ENCODE assay signal across 13 cellular contexts in genomic region chrX:26651755-26652154, GRCh38.
A peak's percentile ranks its signal among the peaks of the same experiment; 100 is the strongest.
DNase-seq lines count a peak whose midpoint lies in the region; ATAC-seq and TF ChIP-seq lines count a peak whose summit lies in the region.
"Had no signal": no experiment of that assay in that cellular context is flagged by ENCODE, and none has a peak within 500 bp of the region (broad histone marks: within the 10 kb centered on the region; RNA-seq: fewer than 3 reads in every experiment).

No MANE protein-coding gene starts in this region.

- H3K27me3 ChIP-seq in Karpas-422 (ENCODE audit: low read length) = no peaks in the 10 kb centered on the region

- H3K36me3 ChIP-seq in Karpas-422 (ENCODE audit: insufficient read depth, low read length) = no peaks in the 10 kb centered on the region

- no peak for ATAC-seq in HG03565 (IDR thresholded peaks at IDR 0.05; ENCODE audit: unreplicated experiment)
- ATAC-seq in GM21737 (IDR thresholded peaks at IDR 0.05; ENCODE audit: unreplicated experiment) = no peak
- ATAC-seq: mucosa of descending colon had no signal

- peaks cover 6% of the 10 kb centered on the region for H3K4me1 ChIP-seq in Karpas-422 (ENCODE audit: low read length)

- H3K9ac ChIP-seq in Karpas-422 (ENCODE audit: low read length) = no peak overlapping the region

- TF ChIP-seq CTCF in VCaP (conservative IDR thresholded peaks at IDR 0.05) = peak; percentile 44

- no peak overlapping the region for H2AFZ ChIP-seq in Karpas-422 (ENCODE audit: low read length)

- H3K79me2 ChIP-seq in Karpas-422 (ENCODE audit: low read length) = no peaks in the 10 kb centered on the region

- H3K4me2 ChIP-seq in Karpas-422 (ENCODE audit: low read depth, low read length, poor library complexity, severe bottlenecking) = no peak overlapping the region

- H3K4me3 ChIP-seq in Karpas-422 (ENCODE audit: low read length) = no peak overlapping the region
- H3K4me3 ChIP-seq: mucosa of descending colon had no signal

- peaks cover 4% of the 10 kb centered on the region; the same call in 1 of the 2 replicates for H3K9me3 ChIP-seq in Karpas-422 (ENCODE audit: low read length)

- DNase-seq in DMS 273 (lab: John Stamatoyannopoulos, UW; ENCODE audit: unreplicated experiment) (peak; percentile 52), DMS 273 treated with DMSO at 0.1 percent for 48 hours (lab: John Stamatoyannopoulos, UW) (no peak), Karpas-422 (peak; percentile 71), iris pigment epithelial cell (ENCODE audit: low read depth) (peak; percentile 5), head of caudate nucleus (no peak)
- DNase-seq: 8988T; activated T-cell treated with anti-CD3 and anti-CD28 coated beads, Interleukin-2, amount 50 U/mL, for 24 hours; amniotic stem cell; COR-L47; mucosa of descending colon had no signal

- H3K9me2 ChIP-seq in Karpas-422 (replicated peaks; ENCODE audit: insufficient read depth, low read length) = no peaks in the 10 kb centered on the region

- intact Hi-C loops in head of caudate nucleus (cut with DNase I) = no loop called here

- H4K20me1 ChIP-seq in Karpas-422 (ENCODE audit: insufficient read depth, low read depth, low read length) = no peaks in the 10 kb centered on the region

- no peak overlapping the region for H3K27ac ChIP-seq in Karpas-422 (ENCODE audit: low read length)
- no peak overlapping the region for H3K27ac ChIP-seq in VCaP

Comparison
In these comparisons a context has a peak if more than half of its experiments do, and no peak if none do; other contexts are left out.
1. DNase-seq: peak in DMS 273 (single experiment), Karpas-422 (single experiment) and iris pigment epithelial cell (single experiment); none in DMS 273 treated with DMSO at 0.1 percent for 48 hours (single experiment) and head of caudate nucleus (0 of 42).